24 cellular contexts compared by ENCODE assay signal in genomic region chr19:36058481-36059179, GRCh38.
DNase-seq lines count a peak whose midpoint lies in the region; ATAC-seq and TF ChIP-seq lines count a peak whose summit lies in the region.
"Had no signal": no experiment of that assay in that cellular context is flagged by ENCODE, and none has a peak within 500 bp of the region (broad histone marks: within the 10 kb centered on the region; RNA-seq: fewer than 3 reads in every experiment).

No MANE protein-coding gene starts in this region.

- peaks cover 69% of the 10 kb centered on the region for H3K36me3 ChIP-seq in BLaER1
- peaks cover 72% of the 10 kb centered on the region for H3K36me3 ChIP-seq in DND-41 (ENCODE audit: insufficient read depth, low read length)
- H3K36me3 ChIP-seq in adipocyte (ENCODE audit: control insufficient read depth, insufficient read depth, low read length, severe bottlenecking) = no peaks in the 10 kb centered on the region
- H3K36me3 ChIP-seq: cardiac muscle cell, gastrocnemius medialis, left ventricle myocardium inferior had no signal

- H3K4me3 ChIP-seq in BLaER1 = no peak overlapping the region
- H3K4me3 ChIP-seq in DND-41 (ENCODE audit: low read depth in 1 of 2, low read length in 2 of 2) = no peak overlapping the region
- H3K4me3 ChIP-seq in adipocyte (ENCODE audit: low read length) = no peak overlapping the region
- H3K4me3 ChIP-seq: cardiac muscle cell, coronary artery, gastrocnemius medialis, left ventricle myocardium inferior, SJCRH30 had no signal

- peaks cover 42% of the 10 kb centered on the region for H4K20me1 ChIP-seq in BLaER1
- H4K20me1 ChIP-seq in DND-41 (ENCODE audit: insufficient read depth, low read length) = peaks cover 70% of the 10 kb centered on the region

- peaks cover 82% of the 10 kb centered on the region for H3K79me2 ChIP-seq in DND-41 (ENCODE audit: insufficient read depth, low read length)

- H3K27me3 Mint-ChIP-seq in nephron (ENCODE audit: low read depth) = no peaks in the 10 kb centered on the region
- H3K27me3 Mint-ChIP-seq: natural killer cell treated with Interleukin-12 subunit alpha and Interleukin-12 subunit beta and Interleukin-15 and Interleukin-18, amount 100 ng/mL, for 72 hours had no signal

- peaks cover 48% of the 10 kb centered on the region for H3K4me1 Mint-ChIP-seq in nephron

- H3K4me3 Mint-ChIP-seq in nephron = peak overlapping the region; percentile 48 to 71 (median 52)
- H3K4me3 Mint-ChIP-seq: activated naive CD4-positive, alpha-beta T cell treated with anti-CD3 and anti-CD28 coated beads for 36 hours; activated T-cell treated with anti-CD3 and anti-CD28 coated beads, Interleukin-2, amount 50 U/mL, for 4 hours; CD14-positive monocyte; mesothelial cell of epicardium; natural killer cell treated with Interleukin-12 subunit alpha and Interleukin-12 subunit beta and Interleukin-15 and Interleukin-18, amount 100 ng/mL, for 72 hours had no signal

- peak overlapping the region; percentile 45 to 78 (median 68) for H3K27ac Mint-ChIP-seq in nephron
- H3K27ac Mint-ChIP-seq: activated naive CD4-positive, alpha-beta T cell treated with anti-CD3 and anti-CD28 coated beads for 36 hours; mesothelial cell of epicardium; natural killer cell treated with Interleukin-12 subunit alpha and Interleukin-12 subunit beta and Interleukin-15 and Interleukin-18, amount 100 ng/mL, for 72 hours had no signal

- H3K27me3 ChIP-seq in BLaER1 (no peaks in the 10 kb centered on the region; the same call in 1 of the 2 replicates), DND-41 (ENCODE audit: insufficient read depth, low read length, poor library complexity) (no peaks in the 10 kb centered on the region), adipocyte (replicated peaks; ENCODE audit: control insufficient read depth, insufficient read depth, low read length) (no peaks in the 10 kb centered on the region)
- H3K27me3 ChIP-seq: cardiac muscle cell, gastrocnemius medialis, SJCRH30 had no signal

- H3K4me1 ChIP-seq in BLaER1 (peaks cover 24% of the 10 kb centered on the region), DND-41 (ENCODE audit: insufficient read depth, low read length) (peaks cover 46% of the 10 kb centered on the region), adipocyte (ENCODE audit: control insufficient read depth, insufficient read depth, low read length) (peaks cover 3% of the 10 kb centered on the region)
- H3K4me1 ChIP-seq: SJCRH30 had no signal

- no peak for DNase-seq in DND-41
- no peak for DNase-seq in adipocyte (ENCODE audit: low read depth)
- no peak for DNase-seq in DMS53 (lab: John Stamatoyannopoulos, UW)
- DNase-seq in stimulated activated CD4-positive, alpha-beta T cell treated with anti-CD3 and anti-CD28 coated beads, Interleukin-4, amount 100 ng/mL, for 24 hours = no peak
- DNase-seq: activated naive CD4-positive, alpha-beta T cell treated with anti-CD3 and anti-CD28 coated beads for 36 hours; activated T-cell treated with anti-CD3 and anti-CD28 coated beads, Interleukin-2, amount 50 U/mL, for 4 hours; anterior cingulate cortex; gastrocnemius medialis; hypothalamus; IMR-90; left ventricle myocardium inferior; NCI-H1105; NCI-H524; SJCRH30; substantia nigra had no signal

- H3K9me3 ChIP-seq in BLaER1 (no peaks in the 10 kb centered on the region), DND-41 (ENCODE audit: insufficient read depth, low read length, severe bottlenecking) (no peaks in the 10 kb centered on the region), adipocyte (ENCODE audit: control insufficient read depth, low read length) (no peaks in the 10 kb centered on the region)
- H3K9me3 ChIP-seq: gastrocnemius medialis, left ventricle myocardium inferior, SJCRH30 had no signal

- H3K9ac ChIP-seq in BLaER1 (peak overlapping the region; percentile 40; the same call in 1 of the 2 replicates), DND-41 (ENCODE audit: low read depth, low read length) (0 out of 2 replicates have a peak overlapping the region, but pooled peaks have one; percentile 13), adipocyte (ENCODE audit: low read length) (peak overlapping the region; percentile 8)

- H3K27ac ChIP-seq in BLaER1 (no peak overlapping the region), DND-41 (ENCODE audit: low read length) (no peak overlapping the region)
- H3K27ac ChIP-seq: cardiac muscle cell, coronary artery, left ventricle myocardium inferior, SJCRH30 had no signal

- H2AFZ ChIP-seq in DND-41 (ENCODE audit: low read depth, low read length) = no peak overlapping the region

- TF ChIP-seq CTCF in DND-41 (IDR thresholded peaks at IDR 0.05; ENCODE audit: borderline replicate concordance, extremely low read depth, low read length, poor library complexity, severe bottlenecking) (no peak), nephron (IDR thresholded peaks at IDR 0.05; ENCODE audit: unreplicated experiment in 3 of 3) (no peak)

- H3K4me2 ChIP-seq in BLaER1 = no peak overlapping the region
- peak overlapping the region; percentile 35; the same call in 1 of the 2 replicates for H3K4me2 ChIP-seq in DND-41 (ENCODE audit: insufficient read depth, low read length)

- no peaks in the 10 kb centered on the region for H3K9me3 Mint-ChIP-seq in nephron
- H3K9me3 Mint-ChIP-seq: activated naive CD4-positive, alpha-beta T cell treated with anti-CD3 and anti-CD28 coated beads for 36 hours; activated T-cell treated with anti-CD3 and anti-CD28 coated beads, Interleukin-2, amount 50 U/mL, for 4 hours; CD14-positive monocyte; mesothelial cell of epicardium; natural killer cell treated with Interleukin-12 subunit alpha and Interleukin-12 subunit beta and Interleukin-15 and Interleukin-18, amount 100 ng/mL, for 72 hours had no signal

- peaks cover under 1% of the 10 kb centered on the region for H3K36me3 Mint-ChIP-seq in nephron (ENCODE audit: low read depth)
- H3K36me3 Mint-ChIP-seq: mesothelial cell of epicardium had no signal

- ATAC-seq in DND-41 (ENCODE audit: insufficient read depth, low read depth) (no peak), GM18502 (IDR thresholded peaks at IDR 0.05; ENCODE audit: poor library complexity, unreplicated experiment) (no peak)
- ATAC-seq: activated T-cell treated with anti-CD3 and anti-CD28 coated beads, Interleukin-2, amount 50 U/mL, for 4 hours; gastrocnemius medialis; HCT116; natural killer cell treated with Interleukin-12 subunit alpha and Interleukin-12 subunit beta and Interleukin-15 and Interleukin-18, amount 100 ng/mL, for 72 hours had no signal
